1 cellular context compared by ENCODE assay signal in genomic region chr3:15630646-15631350, GRCh38.
TF ChIP-seq lines count a peak whose summit lies in the region.

No MANE protein-coding gene starts in this region.

TF ChIP-seq in K562, 482 proteins besides CTCF, POLR2A, EP300 and RAD21 (continued from another document and continues in another):
- TF ChIP-seq ZBTB40 (IDR thresholded peaks at IDR 0.05) (no peak), ZBTB40 (CRISPR knock-in tag; IDR thresholded peaks at IDR 0.05) (no peak), SRSF9 (IDR thresholded peaks at IDR 0.05; ENCODE audit: borderline replicate concordance, low read depth, low read length) (no peak), SMARCE1 (IDR thresholded peaks at IDR 0.05) (no peak), PML (IDR thresholded peaks at IDR 0.05; ENCODE audit: low read length) (no peak), NFE2 (IDR thresholded peaks at IDR 0.05; ENCODE audit: low read depth) (peak; percentile 63), ZEB2 (IDR thresholded peaks at IDR 0.05) (no peak), IRF2 (CRISPR knock-in tag; IDR thresholded peaks at IDR 0.05) (no peak), ZNF253 (CRISPR knock-in tag; conservative IDR thresholded peaks at IDR 0.05) (no peak), SOX6 (IDR thresholded peaks at IDR 0.05) (peak; percentile 54; the same call in 1 of the 2 replicates), PRPF4 (IDR thresholded peaks at IDR 0.05; ENCODE audit: insufficient read depth, low read depth, low read length, poor library complexity, severe bottlenecking) (no peak), MAFG (tag; conservative IDR thresholded peaks at IDR 0.05) (0 out of 2 replicates have a peak, but pooled peaks have one; percentile 35), BDP1 (IDR thresholded peaks at IDR 0.05; ENCODE audit: insufficient read depth, insufficient read length) (no peak), ZNF175 (CRISPR knock-in tag; IDR thresholded peaks at IDR 0.05; ENCODE audit: low read depth) (no peak), ZFP1 (CRISPR knock-in tag; IDR thresholded peaks at IDR 0.05) (no peak), MTA2 (IDR thresholded peaks at IDR 0.05; ENCODE audit: low read depth) (no peak), GATA2 (CRISPR knock-in tag; IDR thresholded peaks at IDR 0.05) (0 out of 2 replicates have a peak, but pooled peaks have one; percentile 42), NFIC (IDR thresholded peaks at IDR 0.05) (no peak), TEAD1 (CRISPR knock-in tag; IDR thresholded peaks at IDR 0.05) (no peak), EWSR1 (IDR thresholded peaks at IDR 0.05; ENCODE audit: borderline replicate concordance, low read depth, partially characterized antibody) (no peak), DPF2 (IDR thresholded peaks at IDR 0.05) (peak; percentile 57; the same call in 1 of the 2 replicates)
- TF ChIP-seq, protein P1, sequence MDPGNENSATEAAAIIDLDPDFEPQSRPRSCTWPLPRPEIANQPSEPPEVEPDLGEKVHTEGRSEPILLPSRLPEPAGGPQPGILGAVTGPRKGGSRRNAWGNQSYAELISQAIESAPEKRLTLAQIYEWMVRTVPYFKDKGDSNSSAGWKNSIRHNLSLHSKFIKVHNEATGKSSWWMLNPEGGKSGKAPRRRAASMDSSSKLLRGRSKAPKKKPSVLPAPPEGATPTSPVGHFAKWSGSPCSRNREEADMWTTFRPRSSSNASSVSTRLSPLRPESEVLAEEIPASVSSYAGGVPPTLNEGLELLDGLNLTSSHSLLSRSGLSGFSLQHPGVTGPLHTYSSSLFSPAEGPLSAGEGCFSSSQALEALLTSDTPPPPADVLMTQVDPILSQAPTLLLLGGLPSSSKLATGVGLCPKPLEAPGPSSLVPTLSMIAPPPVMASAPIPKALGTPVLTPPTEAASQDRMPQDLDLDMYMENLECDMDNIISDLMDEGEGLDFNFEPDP (CRISPR knock-in tag; IDR thresholded peaks at IDR 0.05), result no peak
- TF ChIP-seq, protein P2, sequence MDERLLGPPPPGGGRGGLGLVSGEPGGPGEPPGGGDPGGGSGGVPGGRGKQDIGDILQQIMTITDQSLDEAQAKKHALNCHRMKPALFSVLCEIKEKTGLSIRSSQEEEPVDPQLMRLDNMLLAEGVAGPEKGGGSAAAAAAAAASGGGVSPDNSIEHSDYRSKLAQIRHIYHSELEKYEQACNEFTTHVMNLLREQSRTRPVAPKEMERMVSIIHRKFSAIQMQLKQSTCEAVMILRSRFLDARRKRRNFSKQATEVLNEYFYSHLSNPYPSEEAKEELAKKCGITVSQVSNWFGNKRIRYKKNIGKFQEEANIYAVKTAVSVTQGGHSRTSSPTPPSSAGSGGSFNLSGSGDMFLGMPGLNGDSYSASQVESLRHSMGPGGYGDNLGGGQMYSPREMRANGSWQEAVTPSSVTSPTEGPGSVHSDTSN (CRISPR knock-in tag; IDR thresholded peaks at IDR 0.05; ENCODE audit: low read depth), result 0 out of 2 replicates have a peak, but pooled peaks have one; percentile 29
- TF ChIP-seq, protein P2 (tag; conservative IDR thresholded peaks at IDR 0.05; ENCODE audit: low read depth), result peak; percentile 87
- TF ChIP-seq, protein P3, sequence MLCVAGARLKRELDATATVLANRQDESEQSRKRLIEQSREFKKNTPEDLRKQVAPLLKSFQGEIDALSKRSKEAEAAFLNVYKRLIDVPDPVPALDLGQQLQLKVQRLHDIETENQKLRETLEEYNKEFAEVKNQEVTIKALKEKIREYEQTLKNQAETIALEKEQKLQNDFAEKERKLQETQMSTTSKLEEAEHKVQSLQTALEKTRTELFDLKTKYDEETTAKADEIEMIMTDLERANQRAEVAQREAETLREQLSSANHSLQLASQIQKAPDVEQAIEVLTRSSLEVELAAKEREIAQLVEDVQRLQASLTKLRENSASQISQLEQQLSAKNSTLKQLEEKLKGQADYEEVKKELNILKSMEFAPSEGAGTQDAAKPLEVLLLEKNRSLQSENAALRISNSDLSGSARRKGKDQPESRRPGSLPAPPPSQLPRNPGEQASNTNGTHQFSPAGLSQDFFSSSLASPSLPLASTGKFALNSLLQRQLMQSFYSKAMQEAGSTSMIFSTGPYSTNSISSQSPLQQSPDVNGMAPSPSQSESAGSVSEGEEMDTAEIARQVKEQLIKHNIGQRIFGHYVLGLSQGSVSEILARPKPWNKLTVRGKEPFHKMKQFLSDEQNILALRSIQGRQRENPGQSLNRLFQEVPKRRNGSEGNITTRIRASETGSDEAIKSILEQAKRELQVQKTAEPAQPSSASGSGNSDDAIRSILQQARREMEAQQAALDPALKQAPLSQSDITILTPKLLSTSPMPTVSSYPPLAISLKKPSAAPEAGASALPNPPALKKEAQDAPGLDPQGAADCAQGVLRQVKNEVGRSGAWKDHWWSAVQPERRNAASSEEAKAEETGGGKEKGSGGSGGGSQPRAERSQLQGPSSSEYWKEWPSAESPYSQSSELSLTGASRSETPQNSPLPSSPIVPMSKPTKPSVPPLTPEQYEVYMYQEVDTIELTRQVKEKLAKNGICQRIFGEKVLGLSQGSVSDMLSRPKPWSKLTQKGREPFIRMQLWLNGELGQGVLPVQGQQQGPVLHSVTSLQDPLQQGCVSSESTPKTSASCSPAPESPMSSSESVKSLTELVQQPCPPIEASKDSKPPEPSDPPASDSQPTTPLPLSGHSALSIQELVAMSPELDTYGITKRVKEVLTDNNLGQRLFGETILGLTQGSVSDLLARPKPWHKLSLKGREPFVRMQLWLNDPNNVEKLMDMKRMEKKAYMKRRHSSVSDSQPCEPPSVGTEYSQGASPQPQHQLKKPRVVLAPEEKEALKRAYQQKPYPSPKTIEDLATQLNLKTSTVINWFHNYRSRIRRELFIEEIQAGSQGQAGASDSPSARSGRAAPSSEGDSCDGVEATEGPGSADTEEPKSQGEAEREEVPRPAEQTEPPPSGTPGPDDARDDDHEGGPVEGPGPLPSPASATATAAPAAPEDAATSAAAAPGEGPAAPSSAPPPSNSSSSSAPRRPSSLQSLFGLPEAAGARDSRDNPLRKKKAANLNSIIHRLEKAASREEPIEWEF (CRISPR knock-in tag; IDR thresholded peaks at IDR 0.05), result no peak
- TF ChIP-seq, protein P4, sequence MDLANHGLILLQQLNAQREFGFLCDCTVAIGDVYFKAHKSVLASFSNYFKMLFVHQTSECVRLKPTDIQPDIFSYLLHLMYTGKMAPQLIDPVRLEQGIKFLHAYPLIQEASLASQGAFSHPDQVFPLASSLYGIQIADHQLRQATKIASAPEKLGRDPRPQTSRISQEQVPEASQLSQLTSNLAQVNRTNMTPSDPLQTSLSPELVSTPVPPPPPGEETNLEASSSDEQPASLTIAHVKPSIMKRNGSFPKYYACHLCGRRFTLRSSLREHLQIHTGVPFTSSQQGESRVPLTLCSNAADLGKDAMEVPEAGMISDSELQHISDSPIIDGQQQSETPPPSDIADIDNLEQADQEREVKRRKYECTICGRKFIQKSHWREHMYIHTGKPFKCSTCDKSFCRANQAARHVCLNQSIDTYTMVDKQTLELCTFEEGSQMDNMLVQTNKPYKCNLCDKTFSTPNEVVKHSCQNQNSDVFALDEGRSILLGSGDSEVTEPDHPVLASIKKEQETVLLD (IDR thresholded peaks at IDR 0.05), result no peak
- TF ChIP-seq, protein P5, sequence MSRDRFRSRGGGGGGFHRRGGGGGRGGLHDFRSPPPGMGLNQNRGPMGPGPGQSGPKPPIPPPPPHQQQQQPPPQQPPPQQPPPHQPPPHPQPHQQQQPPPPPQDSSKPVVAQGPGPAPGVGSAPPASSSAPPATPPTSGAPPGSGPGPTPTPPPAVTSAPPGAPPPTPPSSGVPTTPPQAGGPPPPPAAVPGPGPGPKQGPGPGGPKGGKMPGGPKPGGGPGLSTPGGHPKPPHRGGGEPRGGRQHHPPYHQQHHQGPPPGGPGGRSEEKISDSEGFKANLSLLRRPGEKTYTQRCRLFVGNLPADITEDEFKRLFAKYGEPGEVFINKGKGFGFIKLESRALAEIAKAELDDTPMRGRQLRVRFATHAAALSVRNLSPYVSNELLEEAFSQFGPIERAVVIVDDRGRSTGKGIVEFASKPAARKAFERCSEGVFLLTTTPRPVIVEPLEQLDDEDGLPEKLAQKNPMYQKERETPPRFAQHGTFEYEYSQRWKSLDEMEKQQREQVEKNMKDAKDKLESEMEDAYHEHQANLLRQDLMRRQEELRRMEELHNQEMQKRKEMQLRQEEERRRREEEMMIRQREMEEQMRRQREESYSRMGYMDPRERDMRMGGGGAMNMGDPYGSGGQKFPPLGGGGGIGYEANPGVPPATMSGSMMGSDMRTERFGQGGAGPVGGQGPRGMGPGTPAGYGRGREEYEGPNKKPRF (IDR thresholded peaks at IDR 0.05; ENCODE audit: low read depth, low read length), result no peak
- TF ChIP-seq, protein P6, sequence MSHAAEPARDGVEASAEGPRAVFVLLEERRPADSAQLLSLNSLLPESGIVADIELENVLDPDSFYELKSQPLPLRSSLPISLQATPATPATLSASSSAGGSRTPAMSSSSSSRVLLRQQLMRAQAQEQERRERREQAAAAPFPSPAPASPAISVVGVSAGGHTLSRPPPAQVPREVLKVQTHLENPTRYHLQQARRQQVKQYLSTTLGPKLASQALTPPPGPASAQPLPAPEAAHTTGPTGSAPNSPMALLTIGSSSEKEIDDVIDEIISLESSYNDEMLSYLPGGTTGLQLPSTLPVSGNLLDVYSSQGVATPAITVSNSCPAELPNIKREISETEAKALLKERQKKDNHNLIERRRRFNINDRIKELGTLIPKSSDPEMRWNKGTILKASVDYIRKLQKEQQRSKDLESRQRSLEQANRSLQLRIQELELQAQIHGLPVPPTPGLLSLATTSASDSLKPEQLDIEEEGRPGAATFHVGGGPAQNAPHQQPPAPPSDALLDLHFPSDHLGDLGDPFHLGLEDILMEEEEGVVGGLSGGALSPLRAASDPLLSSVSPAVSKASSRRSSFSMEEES (CRISPR knock-in tag; IDR thresholded peaks at IDR 0.05), result no peak
- TF ChIP-seq, protein P7, sequence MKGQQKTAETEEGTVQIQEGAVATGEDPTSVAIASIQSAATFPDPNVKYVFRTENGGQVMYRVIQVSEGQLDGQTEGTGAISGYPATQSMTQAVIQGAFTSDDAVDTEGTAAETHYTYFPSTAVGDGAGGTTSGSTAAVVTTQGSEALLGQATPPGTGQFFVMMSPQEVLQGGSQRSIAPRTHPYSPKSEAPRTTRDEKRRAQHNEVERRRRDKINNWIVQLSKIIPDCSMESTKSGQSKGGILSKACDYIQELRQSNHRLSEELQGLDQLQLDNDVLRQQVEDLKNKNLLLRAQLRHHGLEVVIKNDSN (CRISPR knock-in tag; IDR thresholded peaks at IDR 0.05), result no peak
